Comparison of ENCODE assay signal across 14 cellular contexts in genomic region chr10:24118246-24118645, GRCh38.
DNase-seq lines count a peak whose midpoint lies in the region; ATAC-seq and TF ChIP-seq lines count a peak whose summit lies in the region.
"Had no signal": no experiment of that assay in that cellular context is flagged by ENCODE, and none has a peak within 500 bp of the region (broad histone marks: within the 10 kb centered on the region; RNA-seq: fewer than 3 reads in every experiment).

No MANE protein-coding gene starts in this region.

- no peak for TF ChIP-seq CTCF in left ventricle myocardium inferior (IDR thresholded peaks at IDR 0.05; ENCODE audit: borderline replicate concordance)
- TF ChIP-seq CTCF in parathyroid adenoma (IDR thresholded peaks at IDR 0.05), result no peak

- intact Hi-C loops in left ventricle myocardium inferior (cut with micrococcal nuclease), result loop anchor here (10.0 kb wide), 1 partner anchor 77 kb away; no protein-coding TSS in a partner anchor

- no peaks in the 10 kb centered on the region for H3K79me2 ChIP-seq in parathyroid adenoma

- H3K9me3 ChIP-seq in SK-N-MC (ENCODE audit: low read depth, low read length), result no peaks in the 10 kb centered on the region
- no peaks in the 10 kb centered on the region for H3K9me3 ChIP-seq in left ventricle myocardium inferior (replicated peaks)
- H3K9me3 ChIP-seq in parathyroid adenoma (ENCODE audit: control insufficient read depth, low read length), result no peaks in the 10 kb centered on the region

- H3K4me3 ChIP-seq in SK-N-MC, result peak overlapping the region; percentile 72
- peak overlapping the region; percentile 57 for H3K4me3 ChIP-seq in left ventricle myocardium inferior
- H3K4me3 ChIP-seq in parathyroid adenoma (ENCODE audit: low read depth, low read length), result peak overlapping the region; percentile 60

- H3K4me2 ChIP-seq in parathyroid adenoma (ENCODE audit: low read length), result peak overlapping the region; percentile 39

- peak; percentile 83 for DNase-seq in DMS 273 (lab: John Stamatoyannopoulos, UW; ENCODE audit: unreplicated experiment)
- peak; percentile 79 for DNase-seq in SK-N-MC (ENCODE audit: low read depth, low spot score)
- DNase-seq in left ventricle myocardium inferior, result no peak
- DNase-seq in NCI-H146 (lab: John Stamatoyannopoulos, UW), result no peak
- DNase-seq in activated effector memory CD4-positive, alpha-beta T cell treated with Interleukin-2 at 50 U/mL for 16 hours, result no peak
- DNase-seq: activated B cell treated with CpG ODN at 0.5 μM for 24 hours; activated CD8-positive, alpha-beta memory T cell treated with anti-CD3 and anti-CD28 coated beads, Interleukin-2, amount 50 U/mL, for 4 hours; foreskin fibroblast; KG1; NCI-H1930; trophoblast cell had no signal

- no peaks in the 10 kb centered on the region for H3K27me3 ChIP-seq in left ventricle myocardium inferior (ENCODE audit: low read depth)
- no peaks in the 10 kb centered on the region for H3K27me3 ChIP-seq in parathyroid adenoma (ENCODE audit: control insufficient read depth, insufficient read depth, low read length)

- H3K27ac ChIP-seq in SK-N-MC (peak overlapping the region; percentile 87), left ventricle myocardium inferior (replicated peaks) (peak overlapping the region; percentile 74), parathyroid adenoma (peak overlapping the region; percentile 0)

- ATAC-seq in GM19395 (IDR thresholded peaks at IDR 0.05; ENCODE audit: unreplicated experiment) (no peak), GM21526 (IDR thresholded peaks at IDR 0.05; ENCODE audit: low FRiP score, unreplicated experiment) (no peak)

- H3K4me1 ChIP-seq in left ventricle myocardium inferior, result peaks cover 39% of the 10 kb centered on the region
- peaks cover 4% of the 10 kb centered on the region for H3K4me1 ChIP-seq in parathyroid adenoma

- peak overlapping the region; percentile 70 for H3K9ac ChIP-seq in SK-N-MC (ENCODE audit: insufficient read length)
- no peak overlapping the region for H3K9ac ChIP-seq in parathyroid adenoma

- H3K36me3 ChIP-seq in SK-N-MC (ENCODE audit: insufficient read depth, low read length) (no peaks in the 10 kb centered on the region), left ventricle myocardium inferior (no peaks in the 10 kb centered on the region), parathyroid adenoma (ENCODE audit: control insufficient read depth, insufficient read depth, low read length) (no peaks in the 10 kb centered on the region)

- H2AFZ ChIP-seq in parathyroid adenoma, result peak overlapping the region; percentile 53

Comparison
In these comparisons a context has a peak if more than half of its experiments do, and no peak if none do; other contexts are left out.
1. DNase-seq: peak in DMS 273 (single experiment) and SK-N-MC (single experiment); none in left ventricle myocardium inferior (single experiment), NCI-H146 (single experiment) and activated effector memory CD4-positive, alpha-beta T cell treated with Interleukin-2 at 50 U/mL for 16 hours (single experiment).
2. H3K27ac ChIP-seq: peak in every context shown above with its lines; median percentile 87 in SK-N-MC; 74 in left ventricle myocardium inferior; 0 in parathyroid adenoma.
3. Peak in every context shown above with its lines, with median percentiles within 50 percentile points of each other: H3K4me3 ChIP-seq.